In the genomic region with DNA sequence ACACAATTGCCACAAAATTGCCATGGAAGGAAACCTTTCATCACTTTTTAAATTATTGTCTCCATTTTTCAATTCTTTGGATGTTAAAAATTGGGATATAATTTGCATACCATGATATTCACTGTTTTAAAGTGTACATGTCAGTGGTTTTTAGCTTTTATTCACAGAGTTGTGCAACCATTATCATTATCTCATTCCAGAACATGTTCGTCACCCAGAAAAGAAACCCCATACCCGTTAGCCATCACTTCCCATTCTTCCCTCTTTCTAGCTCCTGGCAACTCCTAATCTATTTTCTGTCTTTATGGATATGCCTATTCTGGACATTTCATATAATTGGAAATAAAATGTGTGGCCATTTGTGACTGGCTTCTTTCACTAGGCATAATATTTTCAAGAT, we compare ENCODE assay signal across 12 cellular contexts.
DNase-seq lines count a peak whose midpoint lies in the region; TF ChIP-seq lines count a peak whose summit lies in the region.
"Had no signal": no experiment of that assay in that cellular context is flagged by ENCODE, and none has a peak within 500 bp of the region (broad histone marks: within the 10 kb centered on the region; RNA-seq: fewer than 3 reads in every experiment).

No MANE protein-coding gene starts in this region.

- WGBS in mesodermal cell (ENCODE audit: insufficient coverage in 2 of 2), 2 experiments, result 80 to 100% methylated on average over 1 to 2 of the region's 2 CpGs

- TF ChIP-seq CTCF in KMS-11 (conservative IDR thresholded peaks at IDR 0.05; ENCODE audit: low read depth, low read length) (no peak), brain microvascular endothelial cell (IDR thresholded peaks at IDR 0.05; ENCODE audit: low read depth, low read length, missing control alignments) (no peak), OCI-LY7 (conservative IDR thresholded peaks at IDR 0.05; ENCODE audit: low read length) (no peak)

- in situ Hi-C loops in brain microvascular endothelial cell (cut with HindIII; ENCODE audit: low pct_ligation_motif_present, low sequenced_read_pairs), result no loop called here

- H3K4me2 ChIP-seq in KMS-11 (peak overlapping the region; percentile 55), OCI-LY7 (ENCODE audit: low read length) (no peak overlapping the region)

- H2AFZ ChIP-seq in KMS-11 (ENCODE audit: low read depth) (peak overlapping the region; percentile 74; the same call in 1 of the 2 replicates), OCI-LY7 (ENCODE audit: low read length) (no peak overlapping the region)

- H4K20me1 ChIP-seq in KMS-11 (ENCODE audit: insufficient read depth) (no peaks in the 10 kb centered on the region), OCI-LY7 (ENCODE audit: insufficient read depth, low read length) (no peaks in the 10 kb centered on the region)

- CTCF ChIA-PET in OCI-LY7 (lab: Charles Lee; ENCODE audit: unreplicated experiment), result no interaction called here

- DNase-seq in AG20443 (ENCODE audit: low spot score) (peak; percentile 34), brain microvascular endothelial cell (peak; percentile 51), OCI-LY7 (ENCODE audit: low spot score) (no peak)
- DNase-seq in effector CD8-positive, alpha-beta T cell (lab: John Stamatoyannopoulos, UW), result no peak
- no peak for DNase-seq in stimulated activated naive CD4-positive, alpha-beta T cell treated with Interleukin-2 at 50 U/mL for 16 hours (lab: John Stamatoyannopoulos, UW)
- DNase-seq in NK-92 treated with Interleukin-12 subunit alpha and Interleukin-12 subunit beta, amount 100 ng/mL, for 24 hours (lab: John Stamatoyannopoulos, UW), result no peak
- DNase-seq: CD4-positive, CD25-positive, alpha-beta regulatory T cell; KG1; NCI-H2029; stimulated activated CD4-positive, alpha-beta T cell treated with anti-CD3 and anti-CD28 coated beads, Interleukin-4, amount 100 ng/mL, for 4 hours had no signal

- intact Hi-C loops in OCI-LY7 (cut with micrococcal nuclease; ENCODE audit: unreplicated experiment), result no loop called here

- no peaks in the 10 kb centered on the region for H3K9me3 ChIP-seq in mesodermal cell (ENCODE audit: control insufficient read depth, low read length)
- no peaks in the 10 kb centered on the region for H3K9me3 ChIP-seq in OCI-LY7 (ENCODE audit: low read length)

- H3K27me3 ChIP-seq in KMS-11 (ENCODE audit: insufficient read depth, low read depth) (no peaks in the 10 kb centered on the region), brain microvascular endothelial cell (replicated peaks) (no peaks in the 10 kb centered on the region)

- POLR2A ChIA-PET in OCI-LY7 (lab: Charles Lee), result no interaction called here

- H3K4me1 ChIP-seq in KMS-11 (ENCODE audit: low read depth, poor library complexity, severe bottlenecking), result peaks cover 41% of the 10 kb centered on the region
- peaks cover 11% of the 10 kb centered on the region for H3K4me1 ChIP-seq in mesodermal cell (ENCODE audit: control insufficient read depth, insufficient read depth, low read length, poor library complexity, severe bottlenecking)
- H3K4me1 ChIP-seq in OCI-LY7 (ENCODE audit: insufficient read depth, low read length, poor library complexity, severe bottlenecking), result no peaks in the 10 kb centered on the region

- H3K4me3 ChIP-seq in KMS-11 (IDR thresholded peaks at IDR 0.05; ENCODE audit: insufficient read depth, low read depth, low read length), result no peak overlapping the region
- H3K4me3 ChIP-seq in brain microvascular endothelial cell (ENCODE audit: low read depth, low read length), result no peak overlapping the region
- H3K4me3 ChIP-seq in mesodermal cell (ENCODE audit: extremely low read depth, insufficient read depth, low read length, poor library complexity, severe bottlenecking), result no peak overlapping the region
- H3K4me3 ChIP-seq in OCI-LY7 (ENCODE audit: low read depth, low read length, poor library complexity, severe bottlenecking), result no peak overlapping the region

- no TSS peak for BruUV-seq in OCI-LY7 (replicated peaks; lab: Mats Ljungman, UMichigan)

- no peaks in the 10 kb centered on the region for H3K36me3 ChIP-seq in KMS-11 (ENCODE audit: insufficient read depth)
- no peaks in the 10 kb centered on the region for H3K36me3 ChIP-seq in brain microvascular endothelial cell (replicated peaks)
- H3K36me3 ChIP-seq in mesodermal cell (ENCODE audit: control insufficient read depth, insufficient read depth, low read length), result no peaks in the 10 kb centered on the region
- no peaks in the 10 kb centered on the region for H3K36me3 ChIP-seq in OCI-LY7 (ENCODE audit: insufficient read depth, low read length)

- H3K9me2 ChIP-seq in OCI-LY7 (ENCODE audit: insufficient read depth, low read length), result no peaks in the 10 kb centered on the region

- H3K27ac ChIP-seq in KMS-11 (peak overlapping the region; percentile 64), brain microvascular endothelial cell (peak overlapping the region; percentile 81), mesodermal cell (ENCODE audit: low read depth, low read length, severe bottlenecking) (peak overlapping the region; percentile 90), OCI-LY7 (ENCODE audit: low read depth, low read length, poor library complexity, severe bottlenecking) (no peak overlapping the region)

- no peaks in the 10 kb centered on the region for H3K79me2 ChIP-seq in KMS-11 (ENCODE audit: insufficient read depth, low read depth)
- H3K79me2 ChIP-seq in OCI-LY7 (ENCODE audit: insufficient read depth, low read depth, low read length), result no peaks in the 10 kb centered on the region

- H3K9ac ChIP-seq in KMS-11, result no peak overlapping the region

Comparison
In these comparisons a context has a peak if more than half of its experiments do, and no peak if none do; other contexts are left out.
1. DNase-seq: peak in AG20443 (single experiment) and brain microvascular endothelial cell (single experiment); none in OCI-LY7 (single experiment), effector CD8-positive, alpha-beta T cell (single experiment), stimulated activated naive CD4-positive, alpha-beta T cell treated with Interleukin-2 at 50 U/mL for 16 hours (single experiment) and NK-92 treated with Interleukin-12 subunit alpha and Interleukin-12 subunit beta, amount 100 ng/mL, for 24 hours (single experiment).